14 cellular contexts compared by ENCODE assay signal in genomic region chr3:160378331-160379109, GRCh38.
"Had no signal": no experiment of that assay in that cellular context is flagged by ENCODE, and none has a peak within 500 bp of the region (broad histone marks: within the 10 kb centered on the region; RNA-seq: fewer than 3 reads in every experiment).

No MANE protein-coding gene starts in this region.

- H3K4me3 ChIP-seq: colonic mucosa, heart left ventricle, neural progenitor cell, ovary, right lobe of liver, upper lobe of left lung had no signal

- H3K36me3 ChIP-seq: colonic mucosa, ovary, right lobe of liver had no signal

- H3K27me3 Mint-ChIP-seq: activated B cell treated with CpG ODN at 0.5 μM for 24 hours; naive B cell; stimulated activated naive CD8-positive, alpha-beta T cell treated with anti-CD3 and anti-CD28 coated beads, Interleukin-15, Interleukin-2, amounts not matched to agents 100 ng/mL and 50 ng/mL, for 24 hours had no signal

- H2AFZ ChIP-seq: neural progenitor cell had no signal

- ATAC-seq: heart left ventricle, left colon, right lobe of liver had no signal

- H3K9ac ChIP-seq: neural progenitor cell had no signal

- H3K4me1 ChIP-seq: colonic mucosa, heart left ventricle, neural progenitor cell, upper lobe of left lung had no signal

- H3K4me1 Mint-ChIP-seq: activated B cell treated with CpG ODN at 0.5 μM for 24 hours, naive B cell, neural progenitor cell had no signal

- H3K27ac Mint-ChIP-seq: activated B cell treated with CpG ODN at 0.5 μM for 24 hours; naive B cell; neural progenitor cell; stimulated activated naive CD8-positive, alpha-beta T cell treated with anti-CD3 and anti-CD28 coated beads, Interleukin-15, Interleukin-2, amounts not matched to agents 100 ng/mL and 50 ng/mL, for 24 hours had no signal

- H3K4me3 Mint-ChIP-seq: activated B cell treated with CpG ODN at 0.5 μM for 24 hours; naive B cell; neural progenitor cell; stimulated activated naive CD8-positive, alpha-beta T cell treated with anti-CD3 and anti-CD28 coated beads, Interleukin-15, Interleukin-2, amounts not matched to agents 100 ng/mL and 50 ng/mL, for 24 hours had no signal

- H3K9me3 ChIP-seq: colonic mucosa, heart left ventricle, ovary, right lobe of liver, upper lobe of left lung had no signal

- H3K4me2 ChIP-seq: neural progenitor cell had no signal

- H3K9me3 Mint-ChIP-seq: activated B cell treated with CpG ODN at 0.5 μM for 24 hours; naive B cell; stimulated activated naive CD8-positive, alpha-beta T cell treated with anti-CD3 and anti-CD28 coated beads, Interleukin-15, Interleukin-2, amounts not matched to agents 100 ng/mL and 50 ng/mL, for 24 hours had no signal

- H3K27me3 ChIP-seq: colonic mucosa, heart left ventricle, neural progenitor cell, right lobe of liver, upper lobe of left lung had no signal

- DNase-seq: activated B cell treated with CpG ODN at 0.5 μM for 24 hours; activated CD4-positive, alpha-beta T cell treated with anti-CD3 and anti-CD28 coated beads for 48 hours; activated naive CD4-positive, alpha-beta T cell treated with Interleukin-2 at 50 U/mL for 16 hours; aorta; colonic mucosa; heart left ventricle; left colon; naive B cell; right lobe of liver; T-helper 2 cell; upper lobe of left lung had no signal

- H3K27ac ChIP-seq: colonic mucosa, heart left ventricle, neural progenitor cell, ovary, right lobe of liver, upper lobe of left lung had no signal
